ENCODE assay signal across 9 cellular contexts in genomic region chr12:54053625-54054441, GRCh38. TPM values are rescaled to one million over a fixed set of nuclear protein-coding genes. Genes with fewer than 3 reads are reported as not detected.
DNase-seq lines count a peak whose midpoint lies in the region; ATAC-seq and TF ChIP-seq lines count a peak whose summit lies in the region.
"Had no signal": no experiment of that assay in that cellular context is flagged by ENCODE, and none has a peak within 500 bp of the region (broad histone marks: within the 10 kb centered on the region; RNA-seq: fewer than 3 reads in every experiment).

TSS of gene HOXC4 (plus strand) at chr12:54053835. CDS start at chr12:54053923, 88 bp downstream.

- H3K9me3 ChIP-seq in iPS-18c (ENCODE audit: control insufficient read depth, insufficient read depth, low read length): no peaks in the 10 kb centered on the region

- intact Hi-C loops in activated CD8-positive, alpha-beta T cell treated with anti-CD3 and anti-CD28 coated beads for 36 hours (cut with micrococcal nuclease): no loop called here

- peak within 1 kb of the TSS; percentile 75 for H3K4me3 Mint-ChIP-seq in activated CD8-positive, alpha-beta memory T cell treated with anti-CD3 and anti-CD28 coated beads, Interleukin-2, amount 10 ng/mL, durations not matched to agents 7 days and 5 days
- H3K4me3 Mint-ChIP-seq in activated CD8-positive, alpha-beta T cell treated with anti-CD3 and anti-CD28 coated beads for 36 hours: peak within 1 kb of the TSS; percentile 73
- H3K4me3 Mint-ChIP-seq in stimulated activated naive B cell treated with anti-CD40 and anti-IgM and Interleukin-4, amounts not matched to agents 10 μg/mL and 1 μg/mL and 100 μg/mL, for 72 hours: peak within 1 kb of the TSS; percentile 85 to 86

- no peaks in the 10 kb centered on the region for H3K36me3 Mint-ChIP-seq in activated CD8-positive, alpha-beta memory T cell treated with anti-CD3 and anti-CD28 coated beads, Interleukin-2, amount 10 ng/mL, durations not matched to agents 7 days and 5 days
- no peaks in the 10 kb centered on the region for H3K36me3 Mint-ChIP-seq in activated CD8-positive, alpha-beta T cell treated with anti-CD3 and anti-CD28 coated beads for 36 hours (ENCODE audit: low read depth)
- H3K36me3 Mint-ChIP-seq in stimulated activated naive B cell treated with anti-CD40 and anti-IgM and Interleukin-4, amounts not matched to agents 10 μg/mL and 1 μg/mL and 100 μg/mL, for 72 hours: no peaks in the 10 kb centered on the region

- H3K9me3 Mint-ChIP-seq in activated CD8-positive, alpha-beta memory T cell treated with anti-CD3 and anti-CD28 coated beads, Interleukin-2, amount 10 ng/mL, durations not matched to agents 7 days and 5 days (ENCODE audit: low read depth): no peaks in the 10 kb centered on the region
- H3K9me3 Mint-ChIP-seq in activated CD8-positive, alpha-beta T cell treated with anti-CD3 and anti-CD28 coated beads for 36 hours: no peaks in the 10 kb centered on the region
- H3K9me3 Mint-ChIP-seq in stimulated activated naive B cell treated with anti-CD40 and anti-IgM and Interleukin-4, amounts not matched to agents 10 μg/mL and 1 μg/mL and 100 μg/mL, for 72 hours: no peaks in the 10 kb centered on the region

- CTCF ChIA-PET in activated CD8-positive, alpha-beta memory T cell treated with anti-CD3 and anti-CD28 coated beads, Interleukin-2, amount 10 ng/mL, durations not matched to agents 7 days and 5 days (lab: Charles Lee): interaction anchor here (0.6 to 2.9 kb wide), 17 partner anchors 8 to 162 kb away, joined by 3 to 25 read pairs (median 4); partner anchors contain the start of gene HOXC5
- CTCF ChIA-PET in activated CD8-positive, alpha-beta T cell treated with anti-CD3 and anti-CD28 coated beads for 36 hours (lab: Charles Lee): interaction anchor here (0.9 to 3.1 kb wide), 13 partner anchors 10 to 161 kb away, joined by 3 to 31 read pairs (median 5); partner anchors contain the start of gene HOXC5

- peak within 1 kb of the TSS; percentile 79 for H3K27ac Mint-ChIP-seq in activated CD8-positive, alpha-beta memory T cell treated with anti-CD3 and anti-CD28 coated beads, Interleukin-2, amount 10 ng/mL, durations not matched to agents 7 days and 5 days
- H3K27ac Mint-ChIP-seq in activated CD8-positive, alpha-beta T cell treated with anti-CD3 and anti-CD28 coated beads for 36 hours: peak within 1 kb of the TSS; percentile 82
- H3K27ac Mint-ChIP-seq in stimulated activated naive B cell treated with anti-CD40 and anti-IgM and Interleukin-4, amounts not matched to agents 10 μg/mL and 1 μg/mL and 100 μg/mL, for 72 hours: peak within 1 kb of the TSS; percentile 89

- peak; percentile 62 for DNase-seq in activated CD8-positive, alpha-beta memory T cell treated with anti-CD3 and anti-CD28 coated beads, Interleukin-2, amount 10 ng/mL, durations not matched to agents 7 days and 5 days
- DNase-seq in activated CD8-positive, alpha-beta memory T cell treated with anti-CD3 and anti-CD28 coated beads, Interleukin-2, amount 50 U/mL, for 4 hours: no peak
- peak; percentile 48 for DNase-seq in activated CD8-positive, alpha-beta T cell treated with anti-CD3 and anti-CD28 coated beads for 36 hours
- no peak for DNase-seq in stimulated activated naive B cell treated with anti-CD40 and anti-IgM and Interleukin-4, amounts not matched to agents 10 μg/mL and 1 μg/mL and 100 μg/mL, for 72 hours
- no peak for DNase-seq in NCI-H1930 (lab: John Stamatoyannopoulos, UW)
- DNase-seq in SKM-1 treated with dmso at 0.1 percent for 144 hours (lab: John Stamatoyannopoulos, UW; ENCODE audit: unreplicated experiment): no peak

- TF ChIP-seq CTCF in activated CD8-positive, alpha-beta T cell treated with anti-CD3 and anti-CD28 coated beads for 36 hours (IDR thresholded peaks at IDR 0.05): no peak

- ATAC-seq in activated CD8-positive, alpha-beta memory T cell treated with anti-CD3 and anti-CD28 coated beads, Interleukin-2, amount 10 ng/mL, durations not matched to agents 7 days and 5 days: peak; percentile 80
- peak; percentile 59 for ATAC-seq in HG03095 (IDR thresholded peaks at IDR 0.05; ENCODE audit: unreplicated experiment)
- peak; percentile 72 for ATAC-seq in activated CD8-positive, alpha-beta T cell treated with anti-CD3 and anti-CD28 coated beads for 36 hours
- ATAC-seq in stimulated activated naive B cell treated with anti-CD40 and anti-IgM and Interleukin-4, amounts not matched to agents 10 μg/mL and 1 μg/mL and 100 μg/mL, for 72 hours (replicated peaks): peak; percentile 77 to 82

- H3K27me3 Mint-ChIP-seq in activated CD8-positive, alpha-beta memory T cell treated with anti-CD3 and anti-CD28 coated beads, Interleukin-2, amount 10 ng/mL, durations not matched to agents 7 days and 5 days: peaks cover 88% of the 10 kb centered on the region
- peaks cover 62% of the 10 kb centered on the region for H3K27me3 Mint-ChIP-seq in activated CD8-positive, alpha-beta T cell treated with anti-CD3 and anti-CD28 coated beads for 36 hours
- peaks cover 76 to 92% of the 10 kb centered on the region in 2 donors for H3K27me3 Mint-ChIP-seq in stimulated activated naive B cell treated with anti-CD40 and anti-IgM and Interleukin-4, amounts not matched to agents 10 μg/mL and 1 μg/mL and 100 μg/mL, for 72 hours

- POLR2A ChIA-PET in activated CD8-positive, alpha-beta T cell treated with anti-CD3 and anti-CD28 coated beads for 36 hours (lab: Charles Lee): interaction anchor here (0.9 kb wide), 1 partner anchor 21 kb away, joined by 3 read pairs; the partner anchor contains the start of gene HOXC5

- peaks cover 30% of the 10 kb centered on the region for H3K4me1 Mint-ChIP-seq in activated CD8-positive, alpha-beta memory T cell treated with anti-CD3 and anti-CD28 coated beads, Interleukin-2, amount 10 ng/mL, durations not matched to agents 7 days and 5 days
- H3K4me1 Mint-ChIP-seq in activated CD8-positive, alpha-beta T cell treated with anti-CD3 and anti-CD28 coated beads for 36 hours (ENCODE audit: low read depth): peaks cover 30% of the 10 kb centered on the region
- peaks cover 23 to 52% of the 10 kb centered on the region in 2 donors for H3K4me1 Mint-ChIP-seq in stimulated activated naive B cell treated with anti-CD40 and anti-IgM and Interleukin-4, amounts not matched to agents 10 μg/mL and 1 μg/mL and 100 μg/mL, for 72 hours

- H3K4me3 ChIP-seq in iPS-18c (ENCODE audit: insufficient read depth, low read depth, low read length): peak within 1 kb of the TSS; percentile 34

RNA-seq across cellular contexts. Expression of gene HOXC4, which starts in this region (rescaled TPM):
- 1 to 10 TPM; 1.5 to 1.9 TPM for total RNA-seq in activated CD8-positive, alpha-beta memory T cell treated with anti-CD3 and anti-CD28 coated beads, Interleukin-2, amount 10 ng/mL, durations not matched to agents 7 days and 5 days
- total RNA-seq in activated CD8-positive, alpha-beta T cell treated with anti-CD3 and anti-CD28 coated beads for 36 hours: 1 to 10 TPM in 1 of 2 experiments, under 1 TPM in 1; 0.89 to 1.2 TPM
- total RNA-seq: temporal lobe had no signal

Comparison
In these comparisons a context has a peak if more than half of its experiments do, and no peak if none do; other contexts are left out.
1. DNase-seq: peak in activated CD8-positive, alpha-beta memory T cell treated with anti-CD3 and anti-CD28 coated beads, Interleukin-2, amount 10 ng/mL, durations not matched to agents 7 days and 5 days (single experiment) and activated CD8-positive, alpha-beta T cell treated with anti-CD3 and anti-CD28 coated beads for 36 hours (single experiment); none in activated CD8-positive, alpha-beta memory T cell treated with anti-CD3 and anti-CD28 coated beads, Interleukin-2, amount 50 U/mL, for 4 hours (single experiment), stimulated activated naive B cell treated with anti-CD40 and anti-IgM and Interleukin-4, amounts not matched to agents 10 μg/mL and 1 μg/mL and 100 μg/mL, for 72 hours (single experiment), NCI-H1930 (0 of 2) and SKM-1 treated with dmso at 0.1 percent for 144 hours (single experiment).
2. Peak in every context shown above with its lines, with median percentiles within 50 percentile points of each other: ATAC-seq, H3K27ac Mint-ChIP-seq and H3K4me3 Mint-ChIP-seq.